Comparison of ENCODE assay signal across 12 cellular contexts in the genomic region with DNA sequence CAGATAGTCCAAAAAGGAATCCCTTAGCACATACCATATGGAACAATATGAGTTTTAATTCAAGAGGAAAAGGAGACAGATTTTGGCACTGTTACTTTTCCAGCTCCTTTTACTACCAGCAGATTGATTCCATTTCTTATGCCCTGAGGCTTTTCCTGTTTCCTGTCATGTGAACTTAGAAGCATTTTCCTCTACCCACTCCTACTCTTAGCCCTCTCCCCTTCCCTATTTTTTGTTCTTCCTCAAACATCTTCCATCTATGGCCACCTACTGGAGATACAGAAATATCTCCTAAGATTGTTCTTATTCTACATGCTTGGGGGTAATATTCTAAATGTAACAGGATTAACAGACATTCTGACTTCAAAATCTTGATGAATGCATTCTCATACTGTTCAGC.
DNase-seq lines count a peak whose midpoint lies in the region; FAIRE-seq and TF ChIP-seq lines count a peak whose summit lies in the region.
"Had no signal": no experiment of that assay in that cellular context is flagged by ENCODE, and none has a peak within 500 bp of the region (broad histone marks: within the 10 kb centered on the region; RNA-seq: fewer than 3 reads in every experiment).

No MANE protein-coding gene starts in this region.

- H3K79me2 ChIP-seq in KMS-11 (ENCODE audit: insufficient read depth, low read depth), result no peaks in the 10 kb centered on the region

- H3K4me1 Mint-ChIP-seq in CD14-positive monocyte, result peaks cover 40% of the 10 kb centered on the region
- H3K4me1 Mint-ChIP-seq in nephron, result peaks cover 41% of the 10 kb centered on the region
- H3K4me1 Mint-ChIP-seq: activated CD8-positive, alpha-beta memory T cell treated with anti-CD3 and anti-CD28 coated beads, Interleukin-2, amount 10 ng/mL, durations not matched to agents 7 days and 5 days had no signal

- H2AFZ ChIP-seq in KMS-11 (ENCODE audit: low read depth), result no peak overlapping the region

- intact Hi-C loops in CD14-positive monocyte (cut with micrococcal nuclease), result no loop called here

- H3K9me3 Mint-ChIP-seq in CD14-positive monocyte, result peaks cover 0 to 5% (median 2%) of the 10 kb centered on the region in 7 donors
- no peaks in the 10 kb centered on the region for H3K9me3 Mint-ChIP-seq in nephron

- H3K4me1 ChIP-seq in KMS-11 (ENCODE audit: low read depth, poor library complexity, severe bottlenecking), result no peaks in the 10 kb centered on the region

- H3K4me3 Mint-ChIP-seq in CD14-positive monocyte, result no peak overlapping the region
- H3K4me3 Mint-ChIP-seq in nephron, result no peak overlapping the region
- H3K4me3 Mint-ChIP-seq: activated CD8-positive, alpha-beta memory T cell treated with anti-CD3 and anti-CD28 coated beads, Interleukin-2, amount 10 ng/mL, durations not matched to agents 7 days and 5 days; activated naive CD8-positive, alpha-beta T cell had no signal

- DNase-seq in CD14-positive monocyte (ENCODE audit: low spot score), result no peak
- peak; percentile 21 for DNase-seq in bronchial epithelial cell (ENCODE audit: low read depth)
- no peak for DNase-seq in stimulated activated CD4-positive, alpha-beta T cell treated with anti-CD3 and anti-CD28 coated beads, Interleukin-4, amount 100 ng/mL, for 4 hours
- no peak for DNase-seq in NCI-H187 treated with DMSO at 0.1 percent for 48 hours (lab: John Stamatoyannopoulos, UW)
- DNase-seq in erythroblast (lab: John Stamatoyannopoulos, UW), result no peak
- DNase-seq: activated CD8-positive, alpha-beta memory T cell treated with anti-CD3 and anti-CD28 coated beads, Interleukin-2, amount 10 ng/mL, durations not matched to agents 7 days and 5 days; kidney glomerular epithelial cell; naive B cell had no signal

- H3K27me3 Mint-ChIP-seq in CD14-positive monocyte (ENCODE audit: low read depth in 3 of 3) (peaks cover 9 to 15% (median 15%) of the 10 kb centered on the region in 3 donors), nephron (ENCODE audit: low read depth) (no peaks in the 10 kb centered on the region)
- H3K27me3 Mint-ChIP-seq: activated CD8-positive, alpha-beta memory T cell treated with anti-CD3 and anti-CD28 coated beads, Interleukin-2, amount 10 ng/mL, durations not matched to agents 7 days and 5 days; activated naive CD8-positive, alpha-beta T cell; naive B cell had no signal

- H4K20me1 ChIP-seq in KMS-11 (ENCODE audit: insufficient read depth), result no peaks in the 10 kb centered on the region

- H3K27me3 ChIP-seq in KMS-11 (ENCODE audit: insufficient read depth, low read depth) (no peaks in the 10 kb centered on the region), bronchial epithelial cell (ENCODE audit: control insufficient read depth, insufficient read depth, low read length) (peaks cover 2% of the 10 kb centered on the region)

- H3K4me3 ChIP-seq in KMS-11 (IDR thresholded peaks at IDR 0.05; ENCODE audit: insufficient read depth, low read depth, low read length) (no peak overlapping the region), bronchial epithelial cell (ENCODE audit: low read depth, low read length) (no peak overlapping the region)
- H3K4me3 ChIP-seq: coronary artery had no signal

- TF ChIP-seq POLR2A in erythroblast (IDR thresholded peaks at IDR 0.05; ENCODE audit: low read length), result no peak

- TF ChIP-seq CTCF in CD14-positive monocyte (IDR thresholded peaks at IDR 0.05) (peak; percentile 17), KMS-11 (conservative IDR thresholded peaks at IDR 0.05; ENCODE audit: low read depth, low read length) (0 out of 2 replicates have a peak, but pooled peaks have one; percentile 15), bronchial epithelial cell (IDR thresholded peaks at IDR 0.05; ENCODE audit: insufficient read depth, low read length, severe bottlenecking) (no peak), nephron (IDR thresholded peaks at IDR 0.05; ENCODE audit: unreplicated experiment in 3 of 3) (peak; percentile 11 to 28 (median 17))

- no peak overlapping the region for H3K4me2 ChIP-seq in KMS-11

- H3K36me3 ChIP-seq in KMS-11 (ENCODE audit: insufficient read depth), result no peaks in the 10 kb centered on the region
- no peaks in the 10 kb centered on the region for H3K36me3 ChIP-seq in bronchial epithelial cell (ENCODE audit: control insufficient read depth, insufficient read depth, low read length)

- H3K27ac Mint-ChIP-seq in CD14-positive monocyte (peak overlapping the region in 3 of 7 donors; percentile 1 to 53 (median 4)), nephron (peak overlapping the region; percentile 14 to 51 (median 49))
- H3K27ac Mint-ChIP-seq: activated CD8-positive, alpha-beta memory T cell treated with anti-CD3 and anti-CD28 coated beads, Interleukin-2, amount 10 ng/mL, durations not matched to agents 7 days and 5 days; activated naive CD8-positive, alpha-beta T cell had no signal

- no peak for FAIRE-seq in bronchial epithelial cell (lab: Jason Lieb, UNC)

- H3K36me3 Mint-ChIP-seq in CD14-positive monocyte (peaks cover 10 to 22% of the 10 kb centered on the region in 2 donors), nephron (ENCODE audit: low read depth) (no peaks in the 10 kb centered on the region)
- H3K36me3 Mint-ChIP-seq: activated CD8-positive, alpha-beta memory T cell treated with anti-CD3 and anti-CD28 coated beads, Interleukin-2, amount 10 ng/mL, durations not matched to agents 7 days and 5 days had no signal

- H3K27ac ChIP-seq in KMS-11, result no peak overlapping the region
- H3K27ac ChIP-seq: coronary artery had no signal

- no peak overlapping the region for H3K9ac ChIP-seq in KMS-11
